19 cellular contexts compared by ENCODE assay signal in genomic region chr3:110623571-110623970, GRCh38.
DNase-seq lines count a peak whose midpoint lies in the region; ATAC-seq, FAIRE-seq and TF ChIP-seq lines count a peak whose summit lies in the region.
"Had no signal": no experiment of that assay in that cellular context is flagged by ENCODE, and none has a peak within 500 bp of the region (broad histone marks: within the 10 kb centered on the region; RNA-seq: fewer than 3 reads in every experiment).

No MANE protein-coding gene starts in this region.

- FAIRE-seq in HepG2 (lab: Jason Lieb, UNC): no peak
- FAIRE-seq: GM12892 had no signal

- no peaks in the 10 kb centered on the region for H3K79me2 ChIP-seq in HepG2 (ENCODE audit: insufficient read depth, low read length)

- H3K27me3 ChIP-seq in liver (ENCODE audit: control insufficient read depth in 4 of 4, insufficient read depth in 4 of 4, low read length in 3 of 4) (no peaks in the 10 kb centered on the region), HepG2 (ENCODE audit: control insufficient read depth in 1 of 2, insufficient read depth in 2 of 2, low read length in 2 of 2) (no peaks in the 10 kb centered on the region)
- H3K27me3 ChIP-seq: ovary had no signal

- TF ChIP-seq RAD21 in liver (IDR thresholded peaks at IDR 0.05) (peak in 1 of 2 donors; percentile 10), HepG2 (CRISPR knock-in tag; IDR thresholded peaks at IDR 0.05) (no peak)

- POLR2A ChIA-PET in HepG2 (lab: Yijun Ruan, JAX): no interaction called here

- no peak for DNase-seq in HepG2 (ENCODE audit: low spot score)
- DNase-seq in astrocyte of the spinal cord (ENCODE audit: low read depth, low spot score): peak; percentile 8
- DNase-seq in cardiac septum (ENCODE audit: low spot score): no peak
- no peak for DNase-seq in central memory CD4-positive, alpha-beta T cell
- no peak for DNase-seq in activated gamma-delta T cell (lab: John Stamatoyannopoulos, UW)
- DNase-seq: ACHN; activated B cell treated with CpG ODN at 0.5 μM for 24 hours; activated naive CD4-positive, alpha-beta T cell treated with Interleukin-2 at 50 U/mL for 16 hours; effector memory CD8-positive, alpha-beta T cell; IMR-90; islet precursor cell; NCI-H1417; ovary; PC-9; SW 1271 had no signal

- H3K4me3 ChIP-seq in liver (ENCODE audit: low read depth in 1 of 3, low read length in 3 of 3) (no peak overlapping the region), HepG2 (replicated peaks in 1 of 3; ENCODE audit: insufficient read depth in 1 of 3, low read depth in 2 of 3, low read length in 3 of 3) (no peak overlapping the region), astrocyte of the spinal cord (ENCODE audit: low read depth, low read length) (no peak overlapping the region)
- H3K4me3 ChIP-seq: ovary, PC-9 had no signal

- H3K9me3 ChIP-seq in liver (ENCODE audit: control insufficient read depth in 4 of 4, low read length in 3 of 4) (peaks cover 0 to 1% (median 0%) of the 10 kb centered on the region in 4 donors), HepG2 (ENCODE audit: low read length) (no peaks in the 10 kb centered on the region)
- H3K9me3 ChIP-seq: ovary had no signal

- TF ChIP-seq POLR2A in HepG2 (IDR thresholded peaks at IDR 0.05; ENCODE audit: insufficient read depth in 1 of 2, low read depth in 2 of 2, low read length in 2 of 2): no peak

- H3K27ac ChIP-seq in liver (ENCODE audit: low read depth in 1 of 2, low read length in 2 of 2): no peak overlapping the region
- H3K27ac ChIP-seq in HepG2 (ENCODE audit: extremely low read length, insufficient read depth, low read length): no peak overlapping the region
- H3K27ac ChIP-seq: ovary, PC-9 had no signal

- intact Hi-C loops in HepG2 (cut with micrococcal nuclease; ENCODE audit: unreplicated experiment): no loop called here
- intact Hi-C loops in cardiac septum (cut with DNase I): no loop called here

- no peak overlapping the region for H3K9ac ChIP-seq in liver (ENCODE audit: low read depth in 1 of 2, low read length in 2 of 2)
- H3K9ac ChIP-seq in HepG2 (ENCODE audit: insufficient read depth, low read depth, low read length): no peak overlapping the region

- H3K4me1 ChIP-seq in liver (ENCODE audit: control insufficient read depth in 4 of 4, insufficient read depth in 4 of 4, low read length in 3 of 4) (peaks cover 0 to 11% (median 3%) of the 10 kb centered on the region in 4 donors), HepG2 (ENCODE audit: insufficient read depth, low read length) (no peaks in the 10 kb centered on the region)

- no peaks in the 10 kb centered on the region for H4K20me1 ChIP-seq in HepG2 (ENCODE audit: insufficient read depth, low read length)

- CTCF ChIA-PET in HepG2 (lab: Yijun Ruan, JAX; ENCODE audit: low intra/inter-chr PET ratio, low total read pairs): no interaction called here

- in situ Hi-C loops in HepG2 (cut with HindIII; ENCODE audit: extremely low pct_ligation_motif_present, low pct_unique_long_range_greater_than_20kb) (no loop called here), astrocyte of the spinal cord (cut with HindIII; ENCODE audit: low sequenced_read_pairs) (no loop called here)

- 12% methylated on average over 1 of the region's 1 CpG for WGBS in liver
- WGBS in HepG2 (ENCODE audit: low lambda C conversion rate): 0% methylated on average over 1 of the region's 1 CpG

- ATAC-seq in HepG2: no peak
- ATAC-seq in HG03060 (IDR thresholded peaks at IDR 0.05; ENCODE audit: low read depth, unreplicated experiment): peak; percentile 42
- ATAC-seq in HG03045 (IDR thresholded peaks at IDR 0.05; ENCODE audit: unreplicated experiment): no peak
- ATAC-seq: effector memory CD8-positive, alpha-beta T cell had no signal

- no peak overlapping the region for H2AFZ ChIP-seq in HepG2 (ENCODE audit: low read length)
- H2AFZ ChIP-seq: PC-9 had no signal

- BruUV-seq in HepG2 (replicated peaks; lab: Mats Ljungman, UMichigan): no TSS peak

- TF ChIP-seq EP300 in HepG2 (IDR thresholded peaks at IDR 0.05; ENCODE audit: low read depth in 2 of 2, low read length in 2 of 2) (no peak), HepG2 (CRISPR knock-in tag; IDR thresholded peaks at IDR 0.05; ENCODE audit: borderline replicate concordance) (no peak)

- H3K4me2 ChIP-seq in HepG2 (ENCODE audit: low read depth, low read length): no peak overlapping the region
- H3K4me2 ChIP-seq: PC-9 had no signal

- TF ChIP-seq CTCF in liver (IDR thresholded peaks at IDR 0.05; ENCODE audit: low read depth, low read length, missing input control) (no peak), HepG2 (CRISPR knock-in tag; IDR thresholded peaks at IDR 0.05) (no peak), astrocyte of the spinal cord (IDR thresholded peaks at IDR 0.05; ENCODE audit: low read depth, low read length) (no peak)

- H3K36me3 ChIP-seq in liver (ENCODE audit: control insufficient read depth in 4 of 4, insufficient read depth in 3 of 4, low read depth in 1 of 4, low read length in 3 of 4) (no peaks in the 10 kb centered on the region), HepG2 (replicated peaks in 1 of 2; ENCODE audit: control insufficient read depth in 1 of 2, insufficient read depth in 2 of 2, low read length in 2 of 2) (no peaks in the 10 kb centered on the region)
- H3K36me3 ChIP-seq: ovary had no signal

TF ChIP-seq in liver, 16 proteins besides CTCF, POLR2A, EP300 and RAD21 (continues in another document):
- no peak for TF ChIP-seq ATF3 (IDR thresholded peaks at IDR 0.05)
- TF ChIP-seq SP1 (IDR thresholded peaks at IDR 0.05): peak; percentile 30
- TF ChIP-seq NR2F2 (IDR thresholded peaks at IDR 0.05): no peak
- TF ChIP-seq EGR1 (IDR thresholded peaks at IDR 0.05; ENCODE audit: low read depth in 2 of 2): no peak
- TF ChIP-seq JUND (IDR thresholded peaks at IDR 0.05): no peak
- peak; percentile 42 to 50 for TF ChIP-seq HNF4A (conservative IDR thresholded peaks at IDR 0.05)
- TF ChIP-seq ZBTB33 (IDR thresholded peaks at IDR 0.05): no peak
- TF ChIP-seq HNF4G (IDR thresholded peaks at IDR 0.05): no peak
- no peak for TF ChIP-seq TAF1 (conservative IDR thresholded peaks at IDR 0.05)
- no peak for TF ChIP-seq GABPA (IDR thresholded peaks at IDR 0.05 in 1 of 2, conservative IDR thresholded peaks at IDR 0.05 in 1 of 2)
- TF ChIP-seq MAX (IDR thresholded peaks at IDR 0.05): no peak

TF ChIP-seq in HepG2, 621 proteins besides CTCF, POLR2A, EP300 and RAD21:
- TF ChIP-seq ZNF383 (CRISPR knock-in tag; IDR thresholded peaks at IDR 0.05; ENCODE audit: borderline replicate concordance): no peak
- TF ChIP-seq PRDM4 (CRISPR knock-in tag; IDR thresholded peaks at IDR 0.05; ENCODE audit: borderline replicate concordance): no peak
- no peak for TF ChIP-seq KDM2A (CRISPR knock-in tag; IDR thresholded peaks at IDR 0.05; ENCODE audit: borderline replicate concordance, low read depth)
- no peak for TF ChIP-seq TCF7 (IDR thresholded peaks at IDR 0.05; ENCODE audit: low read depth)
- no peak for TF ChIP-seq HOXA9 (CRISPR knock-in tag; IDR thresholded peaks at IDR 0.05; ENCODE audit: borderline replicate concordance)
